14 cellular contexts compared by ENCODE assay signal in genomic region chr16:30088237-30088831, GRCh38. TPM values are rescaled to one million over a fixed set of nuclear protein-coding genes. Genes with fewer than 3 reads are reported as not detected.
DNase-seq lines count a peak whose midpoint lies in the region; ATAC-seq, FAIRE-seq and TF ChIP-seq lines count a peak whose summit lies in the region.
"Had no signal": no experiment of that assay in that cellular context is flagged by ENCODE, and none has a peak within 500 bp of the region (broad histone marks: within the 10 kb centered on the region; RNA-seq: fewer than 3 reads in every experiment).

No MANE protein-coding gene starts in this region.

- CTCF ChIA-PET in HepG2 (lab: Yijun Ruan, JAX; ENCODE audit: low intra/inter-chr PET ratio, low total read pairs) = no interaction called here

- H3K4me2 ChIP-seq in HepG2 (ENCODE audit: low read depth, low read length) = peak overlapping the region; percentile 83
- no peak overlapping the region for H3K4me2 ChIP-seq in astrocyte (ENCODE audit: low read length)

- H3K9me3 Mint-ChIP-seq in astrocyte (ENCODE audit: unreplicated experiment) = no peaks in the 10 kb centered on the region
- no peaks in the 10 kb centered on the region for H3K9me3 Mint-ChIP-seq in stimulated activated memory B cell treated with anti-CD40 and anti-IgM and Interleukin-4, amounts not matched to agents 10 μg/mL and 1 μg/mL and 100 μg/mL, for 72 hours

- no peak overlapping the region for H3K9ac ChIP-seq in HepG2 (ENCODE audit: insufficient read depth, low read depth, low read length)
- no peak overlapping the region for H3K9ac ChIP-seq in astrocyte (ENCODE audit: low read length)

- no peak for TF ChIP-seq EP300 in HepG2 (IDR thresholded peaks at IDR 0.05; ENCODE audit: low read depth in 2 of 2, low read length in 2 of 2)
- TF ChIP-seq EP300 in HepG2 (CRISPR knock-in tag; IDR thresholded peaks at IDR 0.05; ENCODE audit: borderline replicate concordance) = no peak
- no peak for TF ChIP-seq EP300 in tibial nerve (IDR thresholded peaks at IDR 0.05)

- TF ChIP-seq CTCF in HepG2 (CRISPR knock-in tag; IDR thresholded peaks at IDR 0.05) (no peak), right lobe of liver (IDR thresholded peaks at IDR 0.05) (no peak), astrocyte (IDR thresholded peaks at IDR 0.05; ENCODE audit: insufficient read depth, low read depth, low read length) (no peak), tibial nerve (IDR thresholded peaks at IDR 0.05) (no peak)

- TF ChIP-seq POLR2A in HepG2 (IDR thresholded peaks at IDR 0.05; ENCODE audit: insufficient read depth in 1 of 2, low read depth in 2 of 2, low read length in 2 of 2) (0 out of 4 replicates have a peak, but pooled peaks of 1 of the 2 experiments have one; percentile 19), right lobe of liver (IDR thresholded peaks at IDR 0.05) (no peak), tibial nerve (IDR thresholded peaks at IDR 0.05) (no peak)

- TF ChIP-seq RAD21 in HepG2 (CRISPR knock-in tag; IDR thresholded peaks at IDR 0.05) = no peak

- DNase-seq in HepG2 (ENCODE audit: low spot score) (no peak), right lobe of liver (no peak), astrocyte (ENCODE audit: low read depth) (no peak), glomerular visceral epithelial cell (ENCODE audit: extremely low spot score) (no peak), tibial nerve (ENCODE audit: low spot score in 2 of 2) (no peak)
- DNase-seq: adrenal gland, DMS 273 treated with DMSO at 0.1 percent for 48 hours, islet precursor cell, midbrain, NCI-H2081, NCI-H524 treated with DMSO at 0.1 percent for 48 hours had no signal

- peaks cover 14% of the 10 kb centered on the region for H3K4me1 Mint-ChIP-seq in astrocyte (ENCODE audit: low read depth, unreplicated experiment)
- H3K4me1 Mint-ChIP-seq in stimulated activated memory B cell treated with anti-CD40 and anti-IgM and Interleukin-4, amounts not matched to agents 10 μg/mL and 1 μg/mL and 100 μg/mL, for 72 hours = peaks cover 45% of the 10 kb centered on the region

- H3K4me3 ChIP-seq in HepG2 (replicated peaks in 1 of 3; ENCODE audit: insufficient read depth in 1 of 3, low read depth in 2 of 3, low read length in 3 of 3) (peak overlapping the region in 2 of 3 experiments; percentile 15 to 61; a peak in 3 of 6 replicates), right lobe of liver (no peak overlapping the region), astrocyte (ENCODE audit: insufficient read depth, low read depth, low read length) (no peak overlapping the region), tibial nerve (no peak overlapping the region)
- H3K4me3 ChIP-seq: adrenal gland had no signal

- peaks cover 16 to 24% of the 10 kb centered on the region in 2 experiments; a peak in 4 of 5 replicates for H3K36me3 ChIP-seq in HepG2 (replicated peaks in 1 of 2; ENCODE audit: control insufficient read depth in 1 of 2, insufficient read depth in 2 of 2, low read length in 2 of 2)
- peaks cover 0 to 24% (median 3%) of the 10 kb centered on the region in 4 donors for H3K36me3 ChIP-seq in right lobe of liver
- peaks cover 4% of the 10 kb centered on the region for H3K36me3 ChIP-seq in astrocyte (ENCODE audit: insufficient read depth, low read length)
- peaks cover 0 to 47% (median 4%) of the 10 kb centered on the region in 3 donors for H3K36me3 ChIP-seq in tibial nerve

- BruUV-seq in HepG2 (replicated peaks; lab: Mats Ljungman, UMichigan) = no TSS peak

- FAIRE-seq in HepG2 (lab: Jason Lieb, UNC) = peak; percentile 60
- no peak for FAIRE-seq in astrocyte (lab: Jason Lieb, UNC)
- FAIRE-seq: colon had no signal

- H3K27me3 Mint-ChIP-seq in astrocyte (ENCODE audit: low read depth, unreplicated experiment) = no peaks in the 10 kb centered on the region
- no peaks in the 10 kb centered on the region for H3K27me3 Mint-ChIP-seq in stimulated activated memory B cell treated with anti-CD40 and anti-IgM and Interleukin-4, amounts not matched to agents 10 μg/mL and 1 μg/mL and 100 μg/mL, for 72 hours

- H4K20me1 ChIP-seq in HepG2 (ENCODE audit: insufficient read depth, low read length) (no peaks in the 10 kb centered on the region), astrocyte (ENCODE audit: insufficient read depth, low read length) (peaks cover 9% of the 10 kb centered on the region)

- H3K4me1 ChIP-seq in HepG2 (ENCODE audit: insufficient read depth, low read length) (peaks cover 51% of the 10 kb centered on the region), right lobe of liver (peaks cover 0 to 22% (median 4%) of the 10 kb centered on the region in 4 donors), astrocyte (ENCODE audit: insufficient read depth, low read length) (peaks cover 18% of the 10 kb centered on the region), tibial nerve (peaks cover 0 to 60% (median 17%) of the 10 kb centered on the region in 4 donors)

- ATAC-seq in HepG2 (peak; percentile 2; the same call in 2 of the 3 replicates), right lobe of liver (no peak)
- no peak for ATAC-seq in stimulated activated memory B cell treated with anti-CD40 and anti-IgM and Interleukin-4, amounts not matched to agents 10 μg/mL and 1 μg/mL and 100 μg/mL, for 72 hours

- H2AFZ ChIP-seq in HepG2 (ENCODE audit: low read length) = no peak overlapping the region
- H2AFZ ChIP-seq in astrocyte (ENCODE audit: low read depth, low read length) = no peak overlapping the region

- peak overlapping the region; percentile 42 for H3K27ac Mint-ChIP-seq in astrocyte (ENCODE audit: unreplicated experiment)
- peak overlapping the region; percentile 20 for H3K27ac Mint-ChIP-seq in stimulated activated memory B cell treated with anti-CD40 and anti-IgM and Interleukin-4, amounts not matched to agents 10 μg/mL and 1 μg/mL and 100 μg/mL, for 72 hours

- intact Hi-C loops in HepG2 (cut with micrococcal nuclease; ENCODE audit: unreplicated experiment) = loop anchor here (10.0 kb wide), 1 partner anchor 566 kb away; the partner anchor contains the start of genes FBRS and PRR14
- intact Hi-C loops in right lobe of liver (cut with DNase I) = no loop called here

- H3K9me3 ChIP-seq in HepG2 (ENCODE audit: low read length) (no peaks in the 10 kb centered on the region), right lobe of liver (no peaks in the 10 kb centered on the region), astrocyte (ENCODE audit: insufficient read depth, low read depth, low read length) (no peaks in the 10 kb centered on the region), tibial nerve (no peaks in the 10 kb centered on the region)
- H3K9me3 ChIP-seq: adrenal gland had no signal

- no peak overlapping the region for H3K4me3 Mint-ChIP-seq in astrocyte (ENCODE audit: unreplicated experiment)
- H3K4me3 Mint-ChIP-seq in stimulated activated memory B cell treated with anti-CD40 and anti-IgM and Interleukin-4, amounts not matched to agents 10 μg/mL and 1 μg/mL and 100 μg/mL, for 72 hours = no peak overlapping the region

- peaks cover 17% of the 10 kb centered on the region for H3K36me3 Mint-ChIP-seq in astrocyte (ENCODE audit: low read depth, unreplicated experiment)
- H3K36me3 Mint-ChIP-seq in stimulated activated memory B cell treated with anti-CD40 and anti-IgM and Interleukin-4, amounts not matched to agents 10 μg/mL and 1 μg/mL and 100 μg/mL, for 72 hours = peaks cover 12% of the 10 kb centered on the region

- H3K27me3 ChIP-seq in HepG2 (ENCODE audit: control insufficient read depth in 1 of 2, insufficient read depth in 2 of 2, low read length in 2 of 2) (no peaks in the 10 kb centered on the region), right lobe of liver (no peaks in the 10 kb centered on the region), astrocyte (ENCODE audit: insufficient read depth, low read length) (no peaks in the 10 kb centered on the region), tibial nerve (no peaks in the 10 kb centered on the region)
- H3K27me3 ChIP-seq: adrenal gland had no signal

- in situ Hi-C loops in HepG2 (cut with HindIII; ENCODE audit: extremely low pct_ligation_motif_present, low pct_unique_long_range_greater_than_20kb) = loop anchor here (25.0 kb wide), 1 partner anchor 549 kb away; no protein-coding TSS in a partner anchor

- H3K79me2 ChIP-seq in HepG2 (ENCODE audit: insufficient read depth, low read length) = no peaks in the 10 kb centered on the region
- H3K79me2 ChIP-seq in astrocyte (ENCODE audit: insufficient read depth, low read length) = no peaks in the 10 kb centered on the region

- H3K27ac ChIP-seq in HepG2 (ENCODE audit: extremely low read length, insufficient read depth, low read length) = no peak overlapping the region
- H3K27ac ChIP-seq in right lobe of liver = no peak overlapping the region
- H3K27ac ChIP-seq in astrocyte (ENCODE audit: low read depth, low read length) = no peak overlapping the region
- H3K27ac ChIP-seq in tibial nerve = no peak overlapping the region
- H3K27ac ChIP-seq: adrenal gland had no signal

- POLR2A ChIA-PET in HepG2 (lab: Yijun Ruan, JAX) = interaction anchor here (0.9 to 6.0 kb wide), 4 partner anchors 9 to 24 kb away, joined by 4 to 120 read pairs (median 32); partner anchors contain the start of genes ALDOA and PPP4C

- 37% methylated on average over 10 of the region's 10 CpGs for WGBS in HepG2 (ENCODE audit: low lambda C conversion rate)
- WGBS in right lobe of liver (ENCODE audit: insufficient coverage, low coverage, low lambda C conversion rate, missing lambda C conversion rate) = 33% methylated on average over 4 of the region's 10 CpGs
- WGBS in tibial nerve, 2 donors = 67 to 74% methylated on average over 10 of the region's 10 CpGs

RNA-seq across cellular contexts. Expression of gene TBX6, which starts 3.4 kb away (rescaled TPM):
- 0.24 TPM in 1 of 2 replicates, not detected in the other for total RNA-seq in HepG2 (2016; rRNA removed; fragmentation: Illumina TruSeq; extraction: Trizol)
- 0.09 and 0.20 TPM in 2 replicates for total RNA-seq in HepG2 (2016; cell fraction: cytosol; rRNA removed; fragmentation: Illumina TruSeq; extraction: Trizol; ENCODE audit: low read depth)
- total RNA-seq in HepG2 (2016; cell fraction: insoluble cytoplasmic fraction; rRNA removed; fragmentation: Illumina TruSeq; extraction: Trizol) = 0.16 and 0.37 TPM in 2 replicates
- total RNA-seq in HepG2 (2016; cell fraction: membrane; rRNA removed; fragmentation: Illumina TruSeq; extraction: Trizol) = 0.21 and 0.22 TPM in 2 replicates
- 0.25 and 0.47 TPM in 2 replicates for total RNA-seq in HepG2 (2016; cell fraction: nucleus; rRNA removed; fragmentation: Illumina TruSeq; extraction: Trizol)
- polyA plus RNA-seq in HepG2 (2011; rRNA removed) = 0.42 and 0.51 TPM in 2 replicates
- polyA plus RNA-seq in HepG2 (2011; cell fraction: cytosol; rRNA removed) = 0.08 and 0.24 TPM in 2 replicates
- 1.6 and 1.8 TPM in 2 replicates for polyA plus RNA-seq in HepG2 (2011; cell fraction: nucleus; rRNA removed)
- polyA plus RNA-seq in HepG2 (2012) = 0.36 and 0.44 TPM in 2 replicates
- polyA plus RNA-seq in HepG2 (2016; cell fraction: cytosol; fragmentation: Illumina TruSeq; extraction: Trizol; ENCODE audit: low read depth) = 0.35 and 0.51 TPM in 2 replicates
- 0.25 and 0.34 TPM in 2 replicates for polyA plus RNA-seq in HepG2 (2016; cell fraction: insoluble cytoplasmic fraction; fragmentation: Illumina TruSeq; extraction: Trizol; ENCODE audit: low read depth)
- polyA plus RNA-seq in HepG2 (2016; cell fraction: membrane; fragmentation: Illumina TruSeq; extraction: Trizol; ENCODE audit: low read depth) = 0.39 and 0.63 TPM in 2 replicates
- 0.78 and 1.4 TPM in 2 replicates for polyA plus RNA-seq in HepG2 (2016; cell fraction: nucleus; fragmentation: Illumina TruSeq; extraction: Trizol; ENCODE audit: insufficient read depth, low read depth)
- polyA minus RNA-seq in HepG2 (2011; rRNA and poly(A)+ RNA removed; ENCODE audit: low replicate concordance) = 1.1 TPM in 1 of 2 replicates, not detected in the other
- polyA minus RNA-seq in HepG2 (2011; cell fraction: cytosol; rRNA and poly(A)+ RNA removed) = not detected in 2 replicates
- polyA minus RNA-seq in HepG2 (2011; cell fraction: nucleus; rRNA and poly(A)+ RNA removed) = 0.39 and 0.62 TPM in 2 replicates
- under 1 TPM; 0.37 to 0.68 (median 0.42) TPM for total RNA-seq in right lobe of liver
- total RNA-seq in astrocyte = 0.22 and 0.27 TPM in 2 replicates
- 1 to 10 TPM in 1 of 4 donors, under 1 TPM in 2, not detected in 1; 0.66 to 1.5 (median 0.84) TPM for total RNA-seq in tibial nerve

RNA-seq across cellular contexts. Expression of gene YPEL3, which starts 7.7 kb away (rescaled TPM):
- total RNA-seq in HepG2 (2016; rRNA removed; fragmentation: Illumina TruSeq; extraction: Trizol) (4.8 and 5.4 TPM in 2 replicates), right lobe of liver (10 to 100 TPM; 13.5 to 46.5 (median 21.9) TPM), astrocyte (20.5 and 25.2 TPM in 2 replicates), tibial nerve (100 to 1,000 TPM in 2 of 4 donors, 10 to 100 TPM in 2; 81.9 to 197 (median 122) TPM)
- 15.6 and 18.9 TPM in 2 replicates for total RNA-seq in HepG2 (2016; cell fraction: cytosol; rRNA removed; fragmentation: Illumina TruSeq; extraction: Trizol; ENCODE audit: low read depth)
- 3.6 and 7.4 TPM in 2 replicates for total RNA-seq in HepG2 (2016; cell fraction: insoluble cytoplasmic fraction; rRNA removed; fragmentation: Illumina TruSeq; extraction: Trizol)
- 16.8 and 17.0 TPM in 2 replicates for total RNA-seq in HepG2 (2016; cell fraction: membrane; rRNA removed; fragmentation: Illumina TruSeq; extraction: Trizol)
- 3.7 and 3.9 TPM in 2 replicates for total RNA-seq in HepG2 (2016; cell fraction: nucleus; rRNA removed; fragmentation: Illumina TruSeq; extraction: Trizol)
- 47.0 and 63.6 TPM in 2 replicates for polyA plus RNA-seq in HepG2 (2011; rRNA removed)
- polyA plus RNA-seq in HepG2 (2011; cell fraction: cytosol; rRNA removed) = 39.4 and 54.7 TPM in 2 replicates
- polyA plus RNA-seq in HepG2 (2011; cell fraction: nucleus; rRNA removed) = 83.9 and 94.9 TPM in 2 replicates
- polyA plus RNA-seq in HepG2 (2012) = 69.8 and 96.9 TPM in 2 replicates
- polyA plus RNA-seq in HepG2 (2016; cell fraction: cytosol; fragmentation: Illumina TruSeq; extraction: Trizol; ENCODE audit: low read depth) = 32.9 and 34.4 TPM in 2 replicates
- polyA plus RNA-seq in HepG2 (2016; cell fraction: insoluble cytoplasmic fraction; fragmentation: Illumina TruSeq; extraction: Trizol; ENCODE audit: low read depth) = 7.4 and 9.0 TPM in 2 replicates
- polyA plus RNA-seq in HepG2 (2016; cell fraction: membrane; fragmentation: Illumina TruSeq; extraction: Trizol; ENCODE audit: low read depth) = 23.4 and 24.5 TPM in 2 replicates
- 12.2 and 14.9 TPM in 2 replicates for polyA plus RNA-seq in HepG2 (2016; cell fraction: nucleus; fragmentation: Illumina TruSeq; extraction: Trizol; ENCODE audit: insufficient read depth, low read depth)
- 4.9 and 32.0 TPM in 2 replicates for polyA minus RNA-seq in HepG2 (2011; rRNA and poly(A)+ RNA removed; ENCODE audit: low replicate concordance)
- polyA minus RNA-seq in HepG2 (2011; cell fraction: cytosol; rRNA and poly(A)+ RNA removed) = 14.5 and 16.8 TPM in 2 replicates
- 7.6 and 11.2 TPM in 2 replicates for polyA minus RNA-seq in HepG2 (2011; cell fraction: nucleus; rRNA and poly(A)+ RNA removed)

RNA-seq across cellular contexts. Expression of gene PPP4C, which starts 12.5 kb away (rescaled TPM):
- total RNA-seq in HepG2 (2016; rRNA removed; fragmentation: Illumina TruSeq; extraction: Trizol) = 176 and 177 TPM in 2 replicates
- total RNA-seq in HepG2 (2016; cell fraction: cytosol; rRNA removed; fragmentation: Illumina TruSeq; extraction: Trizol; ENCODE audit: low read depth) = 65.7 and 77.2 TPM in 2 replicates
- total RNA-seq in HepG2 (2016; cell fraction: insoluble cytoplasmic fraction; rRNA removed; fragmentation: Illumina TruSeq; extraction: Trizol) = 171 and 181 TPM in 2 replicates
- total RNA-seq in HepG2 (2016; cell fraction: membrane; rRNA removed; fragmentation: Illumina TruSeq; extraction: Trizol) = 128 and 142 TPM in 2 replicates
- total RNA-seq in HepG2 (2016; cell fraction: nucleus; rRNA removed; fragmentation: Illumina TruSeq; extraction: Trizol) = 74.9 and 87.3 TPM in 2 replicates
- 220 and 272 TPM in 2 replicates for polyA plus RNA-seq in HepG2 (2011; rRNA removed)
- 258 and 302 TPM in 2 replicates for polyA plus RNA-seq in HepG2 (2011; cell fraction: cytosol; rRNA removed)
- polyA plus RNA-seq in HepG2 (2011; cell fraction: nucleus; rRNA removed) = 210 and 223 TPM in 2 replicates
- polyA plus RNA-seq in HepG2 (2012) = 137 and 191 TPM in 2 replicates
- 74.4 and 81.5 TPM in 2 replicates for polyA plus RNA-seq in HepG2 (2016; cell fraction: cytosol; fragmentation: Illumina TruSeq; extraction: Trizol; ENCODE audit: low read depth)
- polyA plus RNA-seq in HepG2 (2016; cell fraction: insoluble cytoplasmic fraction; fragmentation: Illumina TruSeq; extraction: Trizol; ENCODE audit: low read depth) = 211 and 227 TPM in 2 replicates
- 119 and 131 TPM in 2 replicates for polyA plus RNA-seq in HepG2 (2016; cell fraction: membrane; fragmentation: Illumina TruSeq; extraction: Trizol; ENCODE audit: low read depth)
- 198 and 202 TPM in 2 replicates for polyA plus RNA-seq in HepG2 (2016; cell fraction: nucleus; fragmentation: Illumina TruSeq; extraction: Trizol; ENCODE audit: insufficient read depth, low read depth)
- 448 and 594 TPM in 2 replicates for polyA minus RNA-seq in HepG2 (2011; rRNA and poly(A)+ RNA removed; ENCODE audit: low replicate concordance)
- polyA minus RNA-seq in HepG2 (2011; cell fraction: cytosol; rRNA and poly(A)+ RNA removed) = 140 and 151 TPM in 2 replicates
- 46.2 and 53.8 TPM in 2 replicates for polyA minus RNA-seq in HepG2 (2011; cell fraction: nucleus; rRNA and poly(A)+ RNA removed)
- 10 to 100 TPM; 43.1 to 59.7 (median 47.0) TPM for total RNA-seq in right lobe of liver
- 140 TPM in 2 replicates for total RNA-seq in astrocyte
- 10 to 100 TPM; 21.1 to 54.3 (median 34.3) TPM for total RNA-seq in tibial nerve

RNA-seq across cellular contexts. Expression of gene ALDOA, which starts 22.8 kb away (rescaled TPM):
- total RNA-seq in HepG2 (2016; rRNA removed; fragmentation: Illumina TruSeq; extraction: Trizol) = 925 and 999 TPM in 2 replicates
- total RNA-seq in HepG2 (2016; cell fraction: cytosol; rRNA removed; fragmentation: Illumina TruSeq; extraction: Trizol; ENCODE audit: low read depth) = 363 and 383 TPM in 2 replicates
- total RNA-seq in HepG2 (2016; cell fraction: insoluble cytoplasmic fraction; rRNA removed; fragmentation: Illumina TruSeq; extraction: Trizol) = 919 and 949 TPM in 2 replicates
- total RNA-seq in HepG2 (2016; cell fraction: membrane; rRNA removed; fragmentation: Illumina TruSeq; extraction: Trizol) = 400 and 482 TPM in 2 replicates
- 406 and 421 TPM in 2 replicates for total RNA-seq in HepG2 (2016; cell fraction: nucleus; rRNA removed; fragmentation: Illumina TruSeq; extraction: Trizol)
- polyA plus RNA-seq in HepG2 (2011; rRNA removed) = 1,884 and 1,912 TPM in 2 replicates
- polyA plus RNA-seq in HepG2 (2011; cell fraction: cytosol; rRNA removed) = 1,982 and 2,786 TPM in 2 replicates
- polyA plus RNA-seq in HepG2 (2011; cell fraction: nucleus; rRNA removed) = 1,265 and 1,338 TPM in 2 replicates
- polyA plus RNA-seq in HepG2 (2012) = 2,541 and 2,865 TPM in 2 replicates
- polyA plus RNA-seq in HepG2 (2016; cell fraction: cytosol; fragmentation: Illumina TruSeq; extraction: Trizol; ENCODE audit: low read depth) = 565 and 614 TPM in 2 replicates
- polyA plus RNA-seq in HepG2 (2016; cell fraction: insoluble cytoplasmic fraction; fragmentation: Illumina TruSeq; extraction: Trizol; ENCODE audit: low read depth) = 1,258 and 1,452 TPM in 2 replicates
- polyA plus RNA-seq in HepG2 (2016; cell fraction: membrane; fragmentation: Illumina TruSeq; extraction: Trizol; ENCODE audit: low read depth) = 559 and 571 TPM in 2 replicates
- 791 and 794 TPM in 2 replicates for polyA plus RNA-seq in HepG2 (2016; cell fraction: nucleus; fragmentation: Illumina TruSeq; extraction: Trizol; ENCODE audit: insufficient read depth, low read depth)
- polyA minus RNA-seq in HepG2 (2011; rRNA and poly(A)+ RNA removed; ENCODE audit: low replicate concordance) = 1,277 and 3,284 TPM in 2 replicates
- 1,933 and 2,188 TPM in 2 replicates for polyA minus RNA-seq in HepG2 (2011; cell fraction: cytosol; rRNA and poly(A)+ RNA removed)
- 380 and 520 TPM in 2 replicates for polyA minus RNA-seq in HepG2 (2011; cell fraction: nucleus; rRNA and poly(A)+ RNA removed)
- total RNA-seq in right lobe of liver = 100 to 1,000 TPM; 113 to 580 (median 345) TPM
- 1,795 and 1,830 TPM in 2 replicates for total RNA-seq in astrocyte
- 100 to 1,000 TPM; 474 to 649 (median 487) TPM for total RNA-seq in tibial nerve

RNA-seq across cellular contexts. Expression of gene GDPD3, which starts 25.0 kb away (rescaled TPM):
- total RNA-seq in HepG2 (2016; rRNA removed; fragmentation: Illumina TruSeq; extraction: Trizol) (14.3 and 20.6 TPM in 2 replicates), right lobe of liver (1 to 10 TPM in 4 of 6 experiments, under 1 TPM in 1, not detected in 1; 0.19 to 2.3 (median 2.3) TPM), astrocyte (1.8 and 3.6 TPM in 2 replicates), tibial nerve (1 to 10 TPM; 2.8 to 5.2 (median 4.6) TPM)
- total RNA-seq in HepG2 (2016; cell fraction: cytosol; rRNA removed; fragmentation: Illumina TruSeq; extraction: Trizol; ENCODE audit: low read depth) = 77.8 and 81.7 TPM in 2 replicates
- 18.6 and 20.5 TPM in 2 replicates for total RNA-seq in HepG2 (2016; cell fraction: insoluble cytoplasmic fraction; rRNA removed; fragmentation: Illumina TruSeq; extraction: Trizol)
- 48.3 and 54.4 TPM in 2 replicates for total RNA-seq in HepG2 (2016; cell fraction: membrane; rRNA removed; fragmentation: Illumina TruSeq; extraction: Trizol)
- 7.6 and 12.3 TPM in 2 replicates for total RNA-seq in HepG2 (2016; cell fraction: nucleus; rRNA removed; fragmentation: Illumina TruSeq; extraction: Trizol)
- polyA plus RNA-seq in HepG2 (2011; rRNA removed) = 18.7 and 21.2 TPM in 2 replicates
- 12.2 and 14.1 TPM in 2 replicates for polyA plus RNA-seq in HepG2 (2011; cell fraction: cytosol; rRNA removed)
- 55.4 and 67.8 TPM in 2 replicates for polyA plus RNA-seq in HepG2 (2011; cell fraction: nucleus; rRNA removed)
- 10.4 and 27.8 TPM in 2 replicates for polyA plus RNA-seq in HepG2 (2012)
- polyA plus RNA-seq in HepG2 (2016; cell fraction: cytosol; fragmentation: Illumina TruSeq; extraction: Trizol; ENCODE audit: low read depth) = 113 and 123 TPM in 2 replicates
- 19.3 and 21.1 TPM in 2 replicates for polyA plus RNA-seq in HepG2 (2016; cell fraction: insoluble cytoplasmic fraction; fragmentation: Illumina TruSeq; extraction: Trizol; ENCODE audit: low read depth)
- polyA plus RNA-seq in HepG2 (2016; cell fraction: membrane; fragmentation: Illumina TruSeq; extraction: Trizol; ENCODE audit: low read depth) = 79.9 and 83.9 TPM in 2 replicates
- polyA plus RNA-seq in HepG2 (2016; cell fraction: nucleus; fragmentation: Illumina TruSeq; extraction: Trizol; ENCODE audit: insufficient read depth, low read depth) = 23.3 and 24.8 TPM in 2 replicates
- polyA minus RNA-seq in HepG2 (2011; rRNA and poly(A)+ RNA removed; ENCODE audit: low replicate concordance) = 11.3 and 12.4 TPM in 2 replicates
- polyA minus RNA-seq in HepG2 (2011; cell fraction: cytosol; rRNA and poly(A)+ RNA removed) = 4.6 and 9.4 TPM in 2 replicates
- 8.9 and 9.7 TPM in 2 replicates for polyA minus RNA-seq in HepG2 (2011; cell fraction: nucleus; rRNA and poly(A)+ RNA removed)
- total RNA-seq: epithelial cell of proximal tubule had no signal

Comparison
In these comparisons a context has a peak if more than half of its experiments do, and no peak if none do; other contexts are left out.
1. H3K4me3 ChIP-seq: peak in HepG2 (2 of 3); none in right lobe of liver (0 of 3), astrocyte (single experiment) and tibial nerve (0 of 4).